ENCODE assay signal across 25 cellular contexts in the genomic region with DNA sequence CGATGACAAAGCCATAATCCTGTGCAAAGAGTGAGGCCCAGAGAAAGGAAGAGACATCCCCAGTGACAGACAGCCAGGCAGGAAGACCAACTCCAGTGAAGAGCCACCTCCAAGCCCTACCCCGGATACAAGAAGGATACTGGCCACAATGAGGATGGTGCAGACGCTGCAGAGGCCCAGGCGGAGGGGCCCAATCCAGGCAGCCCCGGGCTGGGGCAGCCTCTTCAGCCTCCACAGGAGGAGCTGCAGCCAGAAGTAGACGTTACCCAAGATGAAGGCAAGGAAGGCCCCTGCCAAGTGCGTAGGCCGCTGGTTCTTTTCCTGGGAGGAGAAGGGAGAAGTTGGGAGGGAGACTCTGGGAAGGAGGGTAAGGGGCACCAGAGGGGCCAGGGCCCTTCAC. TPM values are rescaled to one million over a fixed set of nuclear protein-coding genes. Genes with fewer than 3 reads are reported as not detected.
"Had no signal": no experiment of that assay in that cellular context is flagged by ENCODE, and none has a peak within 500 bp of the region (broad histone marks: within the 10 kb centered on the region; RNA-seq: fewer than 3 reads in every experiment).

No MANE protein-coding gene starts in this region.

- H3K9me3 ChIP-seq: MG63 had no signal

- H3K27ac Mint-ChIP-seq: T-cell had no signal

- H3K4me3 ChIP-seq: MG63 had no signal

- H3K27me3 ChIP-seq: MG63 had no signal

- DNase-seq: IMR-90, Karpas-422, KG1, MG63, NCI-H1092, NCI-H1105 treated with DMSO at 0.1 percent for 48 hours, NCI-H1417 treated with DMSO at 0.1 percent for 48 hours, NCI-H146, NCI-H1694 treated with DMSO at 0.1 percent for 48 hours, NCI-H1930, NCI-H2081 treated with DMSO at 0.1 percent for 48 hours, NCI-H2171, NCI-H226, NCI-H446, NCI-H510A, NCI-H524 treated with DMSO at 0.1 percent for 48 hours, NCI-H69, NCI-H774, RPMI8226, SHP77, SW 1271, T-cell had no signal

- H3K4me3 Mint-ChIP-seq: T-cell had no signal

- H3K36me3 Mint-ChIP-seq: T-cell had no signal

- ATAC-seq: HepG2, T-cell had no signal

- H3K36me3 ChIP-seq: MG63 had no signal

- H3K9me3 Mint-ChIP-seq: T-cell had no signal

RNA-seq across cellular contexts. Expression of gene TMEM150B, which starts 8.5 kb away (rescaled TPM):
- total RNA-seq: HT1080, IMR-90, SK-MEL-5 had no signal

RNA-seq across cellular contexts. Expression of gene COX6B2, which starts 37.9 kb away (rescaled TPM):
- total RNA-seq: HepG2, HT1080, IMR-90 had no signal
